ENCODE assay signal across 8 cellular contexts in genomic region chr1:46724991-46725735, GRCh38. TPM values are rescaled to one million over a fixed set of nuclear protein-coding genes. Genes with fewer than 3 reads are reported as not detected.
DNase-seq lines count a peak whose midpoint lies in the region; ATAC-seq and TF ChIP-seq lines count a peak whose summit lies in the region.

No MANE protein-coding gene starts in this region.

- H3K9ac ChIP-seq in NT2/D1 (ENCODE audit: insufficient read length, low read depth): peak overlapping the region; percentile 12

- CTCF ChIA-PET in CD4-positive, alpha-beta memory T cell (lab: Charles Lee; ENCODE audit: partially characterized antibody): interaction anchor here (0.6 to 3.7 kb wide), 25 partner anchors 10 to 282 kb away, joined by 3 to 21 read pairs (median 5); partner anchors contain the start of genes ATPAF1 and MKNK1
- CTCF ChIA-PET in naive thymus-derived CD4-positive, alpha-beta T cell (lab: Charles Lee): interaction anchor here (0.7 to 1.7 kb wide), 13 partner anchors 13 to 705 kb away, joined by 3 to 6 read pairs (median 4); no protein-coding TSS in a partner anchor

- POLR2A ChIA-PET in CD4-positive, alpha-beta memory T cell (lab: Charles Lee; ENCODE audit: partially characterized antibody): interaction anchor here (0.8 kb wide), 1 partner anchor 192 kb away, joined by 4 read pairs; no protein-coding TSS in a partner anchor
- POLR2A ChIA-PET in naive thymus-derived CD4-positive, alpha-beta T cell (lab: Charles Lee): no interaction called here

- H3K27me3 ChIP-seq in CD4-positive, alpha-beta memory T cell (ENCODE audit: insufficient read depth, low read length): no peaks in the 10 kb centered on the region
- H3K27me3 ChIP-seq in NT2/D1 (ENCODE audit: insufficient read depth, insufficient read length): no peaks in the 10 kb centered on the region
- H3K27me3 ChIP-seq in naive thymus-derived CD4-positive, alpha-beta T cell (ENCODE audit: control insufficient read depth in 2 of 2, insufficient read depth in 2 of 2, low read length in 2 of 2): no peaks in the 10 kb centered on the region

- no peaks in the 10 kb centered on the region for H3K36me3 ChIP-seq in CD4-positive, alpha-beta memory T cell (ENCODE audit: insufficient read depth, low read length)
- no peaks in the 10 kb centered on the region for H3K36me3 ChIP-seq in NT2/D1 (ENCODE audit: insufficient read depth, insufficient read length, low read length)
- H3K36me3 ChIP-seq in naive thymus-derived CD4-positive, alpha-beta T cell (ENCODE audit: control insufficient read depth in 2 of 3, insufficient read depth in 3 of 3, low read length in 3 of 3): no peaks in the 10 kb centered on the region

- no peak overlapping the region for H3K4me3 Mint-ChIP-seq in CD4-positive, alpha-beta memory T cell
- no peak overlapping the region for H3K4me3 Mint-ChIP-seq in naive thymus-derived CD4-positive, alpha-beta T cell
- H3K4me3 Mint-ChIP-seq in stimulated activated memory B cell treated with anti-CD40 and anti-IgM and Interleukin-4, amounts not matched to agents 10 μg/mL and 1 μg/mL and 100 μg/mL, for 72 hours: no peak overlapping the region

- peaks cover 17 to 25% of the 10 kb centered on the region in 2 donors for H3K27me3 Mint-ChIP-seq in CD4-positive, alpha-beta memory T cell
- H3K27me3 Mint-ChIP-seq in naive thymus-derived CD4-positive, alpha-beta T cell: peaks cover 30 to 42% (median 34%) of the 10 kb centered on the region in 5 donors
- H3K27me3 Mint-ChIP-seq in stimulated activated memory B cell treated with anti-CD40 and anti-IgM and Interleukin-4, amounts not matched to agents 10 μg/mL and 1 μg/mL and 100 μg/mL, for 72 hours: peaks cover 41% of the 10 kb centered on the region

- peak; percentile 71 to 74 (median 73) for DNase-seq in CD4-positive, alpha-beta memory T cell
- DNase-seq in HuH-7.5 (ENCODE audit: low spot score) (peak; percentile 35), NT2/D1 (ENCODE audit: low read depth, low spot score) (peak; percentile 94), epithelial cell of esophagus (ENCODE audit: low read depth) (peak; percentile 86)
- DNase-seq in activated CD8-positive, alpha-beta memory T cell treated with anti-CD3 and anti-CD28 coated beads for 4 hours (ENCODE audit: low read depth in 2 of 2): peak; percentile 33 to 47
- peak; percentile 35 to 79 (median 69) for DNase-seq in naive thymus-derived CD4-positive, alpha-beta T cell

- ATAC-seq in GM19455 (IDR thresholded peaks at IDR 0.05; ENCODE audit: unreplicated experiment): peak; percentile 69
- peak; percentile 99 for ATAC-seq in naive thymus-derived CD4-positive, alpha-beta T cell
- peak; percentile 86 for ATAC-seq in stimulated activated memory B cell treated with anti-CD40 and anti-IgM and Interleukin-4, amounts not matched to agents 10 μg/mL and 1 μg/mL and 100 μg/mL, for 72 hours

- TF ChIP-seq CTCF in epithelial cell of esophagus (IDR thresholded peaks at IDR 0.05; ENCODE audit: insufficient read depth, low read depth, low read length, missing control alignments): peak; percentile 94

- no peak overlapping the region for H3K27ac ChIP-seq in CD4-positive, alpha-beta memory T cell (ENCODE audit: low read depth, low read length)
- no peak overlapping the region for H3K27ac ChIP-seq in naive thymus-derived CD4-positive, alpha-beta T cell (ENCODE audit: low read depth, low read length)

- intact Hi-C loops in CD4-positive, alpha-beta memory T cell (cut with micrococcal nuclease): loop anchor here (1.0 to 5.0 kb wide), 5 partner anchors 102 to 318 kb away; no protein-coding TSS in a partner anchor
- intact Hi-C loops in naive thymus-derived CD4-positive, alpha-beta T cell (cut with micrococcal nuclease): loop anchor here (1.0 to 10.0 kb wide), 6 partner anchors 103 to 319 kb away; no protein-coding TSS in a partner anchor

- no peak overlapping the region for H3K4me3 ChIP-seq in CD4-positive, alpha-beta memory T cell (ENCODE audit: low read length in 2 of 2)
- H3K4me3 ChIP-seq in NT2/D1 (ENCODE audit: insufficient read length, low read depth) (no peak overlapping the region), epithelial cell of esophagus (ENCODE audit: low read length) (no peak overlapping the region)
- H3K4me3 ChIP-seq in naive thymus-derived CD4-positive, alpha-beta T cell (ENCODE audit: low read length): no peak overlapping the region

- H3K36me3 Mint-ChIP-seq in CD4-positive, alpha-beta memory T cell: no peaks in the 10 kb centered on the region
- no peaks in the 10 kb centered on the region for H3K36me3 Mint-ChIP-seq in naive thymus-derived CD4-positive, alpha-beta T cell
- H3K36me3 Mint-ChIP-seq in stimulated activated memory B cell treated with anti-CD40 and anti-IgM and Interleukin-4, amounts not matched to agents 10 μg/mL and 1 μg/mL and 100 μg/mL, for 72 hours: no peaks in the 10 kb centered on the region

- peaks cover 4 to 9% (median 5%) of the 10 kb centered on the region in 4 donors for H3K4me1 Mint-ChIP-seq in CD4-positive, alpha-beta memory T cell
- H3K4me1 Mint-ChIP-seq in naive thymus-derived CD4-positive, alpha-beta T cell: peaks cover 0 to 4% (median 0%) of the 10 kb centered on the region in 7 donors
- no peaks in the 10 kb centered on the region for H3K4me1 Mint-ChIP-seq in stimulated activated memory B cell treated with anti-CD40 and anti-IgM and Interleukin-4, amounts not matched to agents 10 μg/mL and 1 μg/mL and 100 μg/mL, for 72 hours

- H3K27ac Mint-ChIP-seq in CD4-positive, alpha-beta memory T cell: no peak overlapping the region
- no peak overlapping the region for H3K27ac Mint-ChIP-seq in naive thymus-derived CD4-positive, alpha-beta T cell
- no peak overlapping the region for H3K27ac Mint-ChIP-seq in stimulated activated memory B cell treated with anti-CD40 and anti-IgM and Interleukin-4, amounts not matched to agents 10 μg/mL and 1 μg/mL and 100 μg/mL, for 72 hours

- peaks cover 0 to 5% (median 0%) of the 10 kb centered on the region in 8 donors for H3K9me3 Mint-ChIP-seq in CD4-positive, alpha-beta memory T cell
- peaks cover 0 to 8% (median 2%) of the 10 kb centered on the region in 11 donors for H3K9me3 Mint-ChIP-seq in naive thymus-derived CD4-positive, alpha-beta T cell
- peaks cover 6% of the 10 kb centered on the region for H3K9me3 Mint-ChIP-seq in stimulated activated memory B cell treated with anti-CD40 and anti-IgM and Interleukin-4, amounts not matched to agents 10 μg/mL and 1 μg/mL and 100 μg/mL, for 72 hours

- H3K4me1 ChIP-seq in CD4-positive, alpha-beta memory T cell (ENCODE audit: insufficient read depth, low read length): peaks cover 4% of the 10 kb centered on the region
- H3K4me1 ChIP-seq in NT2/D1 (ENCODE audit: insufficient read depth, insufficient read length): peaks cover 6% of the 10 kb centered on the region
- H3K4me1 ChIP-seq in naive thymus-derived CD4-positive, alpha-beta T cell (ENCODE audit: control insufficient read depth in 2 of 2, insufficient read depth in 2 of 2, low read length in 2 of 2): no peaks in the 10 kb centered on the region

- no peaks in the 10 kb centered on the region for H3K9me3 ChIP-seq in CD4-positive, alpha-beta memory T cell (ENCODE audit: control insufficient read depth in 1 of 2, low read length in 2 of 2)
- peaks cover 10% of the 10 kb centered on the region; the same call in 1 of the 2 replicates for H3K9me3 ChIP-seq in NT2/D1 (ENCODE audit: insufficient read depth, low read length)
- no peaks in the 10 kb centered on the region for H3K9me3 ChIP-seq in naive thymus-derived CD4-positive, alpha-beta T cell (ENCODE audit: control insufficient read depth in 2 of 3, low read length in 3 of 3)

RNA-seq across cellular contexts. Expression of gene EFCAB14, which starts 6.2 kb away (rescaled TPM):
- 10 to 100 TPM; 96.7 to 98.5 TPM for total RNA-seq in CD4-positive, alpha-beta memory T cell
- polyA plus RNA-seq in CD4-positive, alpha-beta memory T cell: 100 to 1,000 TPM in 1 of 2 donors, 10 to 100 TPM in 1; 87.0 to 117 TPM
- total RNA-seq in naive thymus-derived CD4-positive, alpha-beta T cell: 10 to 100 TPM; 64.5 to 98.2 (median 89.5) TPM
- 100 to 1,000 TPM; 102 to 130 TPM for polyA plus RNA-seq in naive thymus-derived CD4-positive, alpha-beta T cell

RNA-seq across cellular contexts. Expression of gene TEX38, which starts 53.5 kb away (rescaled TPM):
- not detected for total RNA-seq in CD4-positive, alpha-beta memory T cell
- under 1 TPM in 1 of 2 donors, not detected in 1; 0.25 TPM for polyA plus RNA-seq in CD4-positive, alpha-beta memory T cell
- total RNA-seq in naive thymus-derived CD4-positive, alpha-beta T cell: under 1 TPM in 1 of 5 experiments, not detected in 4; 0.49 TPM
- polyA plus RNA-seq in naive thymus-derived CD4-positive, alpha-beta T cell: under 1 TPM in 1 of 2 donors, not detected in 1; 0.32 TPM

RNA-seq across cellular contexts. Expression of gene ATPAF1, which starts 57.0 kb away (rescaled TPM):
- 10 to 100 TPM; 32.9 to 37.6 TPM for total RNA-seq in CD4-positive, alpha-beta memory T cell
- polyA plus RNA-seq in CD4-positive, alpha-beta memory T cell: 100 to 1,000 TPM in 1 of 2 donors, 10 to 100 TPM in 1; 76.6 to 128 TPM
- total RNA-seq in naive thymus-derived CD4-positive, alpha-beta T cell: 10 to 100 TPM; 17.3 to 49.5 (median 28.6) TPM
- polyA plus RNA-seq in naive thymus-derived CD4-positive, alpha-beta T cell: 10 to 100 TPM; 78.1 to 82.2 TPM

Comparison
In these comparisons a context has a peak if more than half of its experiments do, and no peak if none do; other contexts are left out.
1. DNase-seq: peak in every context shown above with its lines; median percentile 94 in NT2/D1; 86 in epithelial cell of esophagus; 73 in CD4-positive, alpha-beta memory T cell; 69 in naive thymus-derived CD4-positive, alpha-beta T cell; 40 in activated CD8-positive, alpha-beta memory T cell treated with anti-CD3 and anti-CD28 coated beads for 4 hours; 35 in HuH-7.5.